8 cellular contexts compared by ENCODE assay signal in genomic region chr1:153633161-153633746, GRCh38. TPM values are rescaled to one million over a fixed set of nuclear protein-coding genes. Genes with fewer than 3 reads are reported as not detected.
A peak's percentile ranks its signal among the peaks of the same experiment; 100 is the strongest.
DNase-seq lines count a peak whose midpoint lies in the region; ATAC-seq and TF ChIP-seq lines count a peak whose summit lies in the region.

No MANE protein-coding gene starts in this region.

- TF ChIP-seq CTCF in BJ (IDR thresholded peaks at IDR 0.05; ENCODE audit: insufficient read depth, low read depth, low read length) (no peak), body of pancreas (IDR thresholded peaks at IDR 0.05) (no peak), lung (IDR thresholded peaks at IDR 0.05; ENCODE audit: control extremely low read depth, extremely low read depth) (no peak), vagina (IDR thresholded peaks at IDR 0.05) (peak in 1 of 3 experiments; percentile 11)

- intact Hi-C loops in body of pancreas (cut with DNase I) = no loop called here
- intact Hi-C loops in vagina (cut with DNase I) = no loop called here

- H3K4me3 ChIP-seq in BJ (ENCODE audit: low read depth, low read length) (peak overlapping the region; percentile 10; the same call in 1 of the 2 replicates), body of pancreas (no peak overlapping the region), lung (peak overlapping the region; percentile 15), vagina (peak overlapping the region; percentile 91 to 95)

- WGBS in body of pancreas, 2 donors = 28 to 61% methylated on average over 18 of the region's 18 CpGs
- WGBS in lung, 2 donors = 49 to 67% methylated on average over 18 of the region's 18 CpGs

- H3K9me3 ChIP-seq in body of pancreas (no peaks in the 10 kb centered on the region), lung (ENCODE audit: control insufficient read depth in 2 of 2, insufficient read depth in 1 of 2, low read length in 1 of 2) (no peaks in the 10 kb centered on the region), vagina (no peaks in the 10 kb centered on the region)

- H3K36me3 ChIP-seq in BJ (ENCODE audit: control insufficient read depth, insufficient read depth, low read length) (peaks cover 11% of the 10 kb centered on the region), body of pancreas (replicated peaks in 1 of 2; ENCODE audit: insufficient read depth in 1 of 2, low read depth in 2 of 2) (no peaks in the 10 kb centered on the region), lung (ENCODE audit: control insufficient read depth in 2 of 2, insufficient read depth in 2 of 2, low read length in 2 of 2) (peaks cover 12 to 13% of the 10 kb centered on the region in 2 donors), vagina (peaks cover 0 to 22% of the 10 kb centered on the region in 2 donors)

- POLR2A ChIA-PET in BJ (lab: Charles Lee) = interaction anchor here (0.6 to 1.5 kb wide), 4 partner anchors 19 to 100 kb away, joined by 3 to 8 read pairs (median 5); partner anchors contain the start of genes S100A16 and S100A6

- H3K27ac ChIP-seq in body of pancreas (peak overlapping the region; percentile 99 to 100 (median 100)), lung (ENCODE audit: low read depth in 1 of 2, low read length in 1 of 2) (peak overlapping the region; percentile 83 to 99), vagina (peak overlapping the region; percentile 100)

- CTCF ChIA-PET in BJ (lab: Yijun Ruan, JAX) = interaction anchor here (0.5 to 2.0 kb wide), 8 partner anchors 10 to 123 kb away, joined by 3 to 17 read pairs (median 5); partner anchors contain the start of gene S100A14

- ATAC-seq in HG03520 (IDR thresholded peaks at IDR 0.05; ENCODE audit: unreplicated experiment) = peak; percentile 3
- peak; percentile 30 for ATAC-seq in body of pancreas
- ATAC-seq in lung (ENCODE audit: insufficient read depth, low FRiP score) = peak; percentile 27
- ATAC-seq in HG03196 (IDR thresholded peaks at IDR 0.05; ENCODE audit: unreplicated experiment) = no peak
- no peak for ATAC-seq in GM18858 (IDR thresholded peaks at IDR 0.05; ENCODE audit: unreplicated experiment)
- no peak for ATAC-seq in HG03095 (IDR thresholded peaks at IDR 0.05; ENCODE audit: unreplicated experiment)

- DNase-seq in BJ (ENCODE audit: low read depth) (no peak), body of pancreas (no peak), lung (ENCODE audit: low spot score) (peak; percentile 72), vagina (ENCODE audit: extremely low spot score in 2 of 2) (no peak)

- H3K4me1 ChIP-seq in body of pancreas (peaks cover 39% of the 10 kb centered on the region), lung (ENCODE audit: control insufficient read depth in 2 of 2, insufficient read depth in 2 of 2, low read length in 2 of 2) (peaks cover 14 to 15% of the 10 kb centered on the region in 2 donors), vagina (peaks cover 46% of the 10 kb centered on the region)

- H3K27me3 ChIP-seq in BJ (ENCODE audit: control insufficient read depth, insufficient read depth, low read length) = no peaks in the 10 kb centered on the region
- H3K27me3 ChIP-seq in body of pancreas = no peaks in the 10 kb centered on the region
- no peaks in the 10 kb centered on the region for H3K27me3 ChIP-seq in lung (ENCODE audit: control insufficient read depth, insufficient read depth)
- no peaks in the 10 kb centered on the region for H3K27me3 ChIP-seq in vagina

- no peak for TF ChIP-seq POLR2A in body of pancreas (IDR thresholded peaks at IDR 0.05)
- no peak for TF ChIP-seq POLR2A in vagina (IDR thresholded peaks at IDR 0.05)

RNA-seq across cellular contexts. Expression of gene CHTOP, which starts 0.6 kb away (rescaled TPM):
- polyA plus RNA-seq in BJ (2011; rRNA removed) (36.8 and 38.4 TPM in 2 replicates), lung (10 to 100 TPM; 51.2 to 56.3 TPM)
- 18.6 and 21.2 TPM in 2 replicates for polyA minus RNA-seq in BJ (2011; rRNA and poly(A)+ RNA removed)
- total RNA-seq in body of pancreas (10 to 100 TPM; 62.3 to 68.0 TPM), lung (10 to 100 TPM; 60.5 to 76.6 TPM), vagina (67.3 TPM)

RNA-seq across cellular contexts. Expression of gene S100A1, which starts 5.0 kb away (rescaled TPM):
- polyA plus RNA-seq in BJ (2011; rRNA removed) (0.31 and 0.71 TPM in 2 replicates), lung (under 1 TPM; 0.31 to 0.91 TPM)
- polyA minus RNA-seq in BJ (2011; rRNA and poly(A)+ RNA removed) = not detected in 2 replicates
- total RNA-seq in body of pancreas (10 to 100 TPM in 1 of 2 donors, 1 to 10 TPM in 1; 7.3 to 57.0 TPM), lung (1 to 10 TPM in 1 of 2 donors, not detected in 1; 1.8 TPM), vagina (not detected)

RNA-seq across cellular contexts. Expression of gene S100A13, which starts 5.9 kb away (rescaled TPM):
- polyA plus RNA-seq in BJ (2011; rRNA removed) (310 and 313 TPM in 2 replicates), lung (100 to 1,000 TPM in 1 of 2 donors, 10 to 100 TPM in 1; 80.9 to 168 TPM)
- polyA minus RNA-seq in BJ (2011; rRNA and poly(A)+ RNA removed) = 37.9 and 76.9 TPM in 2 replicates
- total RNA-seq in body of pancreas (10 to 100 TPM; 65.3 to 88.7 TPM), lung (10 to 100 TPM; 36.2 to 92.1 TPM), vagina (116 TPM)

RNA-seq across cellular contexts. Expression of gene S100A14, which starts 17.1 kb away (rescaled TPM):
- not detected in 2 replicates for polyA plus RNA-seq in BJ (2011; rRNA removed)
- polyA minus RNA-seq in BJ (2011; rRNA and poly(A)+ RNA removed) = not detected in 2 replicates
- 10 to 100 TPM; 12.2 to 30.4 TPM for total RNA-seq in body of pancreas
- 100 to 1,000 TPM in 1 of 2 donors, 10 to 100 TPM in 1; 78.5 to 150 TPM for total RNA-seq in lung
- polyA plus RNA-seq in lung = 100 to 1,000 TPM; 157 to 326 TPM
- total RNA-seq in vagina = 323 TPM

RNA-seq across cellular contexts. Expression of gene S100A16, which starts 20.3 kb away (rescaled TPM):
- polyA plus RNA-seq in BJ (2011; rRNA removed) (490 and 699 TPM in 2 replicates), lung (100 to 1,000 TPM; 162 to 182 TPM)
- 144 and 271 TPM in 2 replicates for polyA minus RNA-seq in BJ (2011; rRNA and poly(A)+ RNA removed)
- total RNA-seq in body of pancreas (10 to 100 TPM; 20.1 to 42.5 TPM), lung (100 to 1,000 TPM in 1 of 2 donors, 10 to 100 TPM in 1; 70.6 to 119 TPM), vagina (259 TPM)

Comparison
In these comparisons a context has a peak if more than half of its experiments do, and no peak if none do; other contexts are left out.
1. H3K4me3 ChIP-seq: peak in BJ (single experiment), lung (single experiment) and vagina (2 of 2); none in body of pancreas (0 of 2).
2. ATAC-seq: peak in HG03520 (single experiment), body of pancreas (single experiment) and lung (single experiment); none in HG03196 (single experiment), GM18858 (single experiment) and HG03095 (single experiment).
3. Peak in every context shown above with its lines, with median percentiles within 50 percentile points of each other: H3K27ac ChIP-seq.